In genomic region chr20:15951711-15952110, GRCh38 we compare ENCODE assay signal across 12 cellular contexts.
"Had no signal": no experiment of that assay in that cellular context is flagged by ENCODE, and none has a peak within 500 bp of the region (broad histone marks: within the 10 kb centered on the region; RNA-seq: fewer than 3 reads in every experiment).

No MANE protein-coding gene starts in this region.

- DNase-seq: activated CD4-positive, alpha-beta T cell treated with anti-CD3 and anti-CD28 coated beads for 48 hours; activated CD8-positive, alpha-beta memory T cell treated with anti-CD3 and anti-CD28 coated beads, Interleukin-2, amount 50 U/mL, for 48 hours; activated gamma-delta T cell; activated T-cell treated with anti-CD3 and anti-CD28 coated beads, Interleukin-2, amount 50 U/mL, for 72 hours; cortex of kidney; effector CD4-positive, alpha-beta T cell; heart right ventricle; left lung; natural killer cell; stimulated activated CD4-positive, alpha-beta T cell treated with anti-CD3 and anti-CD28 coated beads, Interleukin-12 subunit alpha, Interleukin-12 subunit beta, amount 100 ng/mL, for 4 hours; stimulated activated CD4-positive, alpha-beta T cell treated with anti-CD3 and anti-CD28 coated beads, Interleukin-2, amount 100 ng/mL, for 24 hours; T-helper 17 cell had no signal
